In the genomic region with DNA sequence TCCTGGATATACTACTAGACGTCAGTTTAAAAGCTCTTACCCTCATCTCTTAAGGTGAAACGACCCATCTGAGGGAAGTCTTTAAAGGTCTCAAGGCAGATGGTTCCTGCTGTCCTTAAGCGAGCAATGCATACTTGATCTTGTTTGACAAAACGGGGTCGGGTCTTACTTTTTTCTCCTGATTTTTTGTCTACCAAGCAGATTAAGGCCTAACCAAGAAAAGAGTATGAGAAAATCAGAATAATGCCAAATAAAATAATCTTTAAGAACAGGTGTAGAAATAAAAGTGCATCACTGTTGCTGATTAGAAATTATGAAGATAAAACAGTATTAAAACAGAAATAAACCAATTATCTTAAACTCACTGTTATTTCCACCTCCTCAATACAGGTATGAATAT, we compare ENCODE assay signal across 1 cellular context.
TF ChIP-seq lines count a peak whose summit lies in the region.

No MANE protein-coding gene starts in this region.

TF ChIP-seq in HepG2, 621 proteins besides CTCF, POLR2A, EP300 and RAD21:
- no peak for TF ChIP-seq ISL2 (CRISPR knock-in tag; IDR thresholded peaks at IDR 0.05)
- peak; percentile 53 to 75; a peak in 3 of 4 replicates for TF ChIP-seq MAFK (conservative IDR thresholded peaks at IDR 0.05 in 1 of 2, IDR thresholded peaks at IDR 0.05 in 1 of 2; ENCODE audit: low read length in 2 of 2)
- TF ChIP-seq PLSCR1 (CRISPR knock-in tag; IDR thresholded peaks at IDR 0.05; ENCODE audit: borderline replicate concordance) = no peak
- no peak for TF ChIP-seq ZC3H4 (CRISPR knock-in tag; IDR thresholded peaks at IDR 0.05; ENCODE audit: borderline replicate concordance)
- TF ChIP-seq GATAD2A (CRISPR knock-in tag; IDR thresholded peaks at IDR 0.05) = no peak
- no peak for TF ChIP-seq ZNF619 (CRISPR knock-in tag; IDR thresholded peaks at IDR 0.05)
- TF ChIP-seq THAP11 (CRISPR knock-in tag; IDR thresholded peaks at IDR 0.05) = no peak
